1 cellular context compared by ENCODE assay signal in genomic region chr6:89941031-89941775, GRCh38.
A peak's percentile ranks its signal among the peaks of the same experiment; 100 is the strongest.
TF ChIP-seq lines count a peak whose summit lies in the region.

No MANE protein-coding gene starts in this region.

TF ChIP-seq in HepG2, 621 proteins besides CTCF, POLR2A, EP300 and RAD21 (continued from another document):
- 0 out of 2 replicates have a peak, but pooled peaks have one; percentile 14 for TF ChIP-seq ARID3A (IDR thresholded peaks at IDR 0.05; ENCODE audit: low read depth, low read length)
- no peak for TF ChIP-seq SIN3A (IDR thresholded peaks at IDR 0.05; ENCODE audit: borderline replicate concordance, low read depth, low read length)
- TF ChIP-seq TBL1XR1 (IDR thresholded peaks at IDR 0.05; ENCODE audit: borderline replicate concordance, low read length, partially characterized antibody) = no peak
- TF ChIP-seq XRCC5 (optimal IDR thresholded peaks at IDR 0.05; ENCODE audit: low read length) = peak; percentile 30
- TF ChIP-seq FOXA3 (CRISPR knock-in tag; IDR thresholded peaks at IDR 0.05) = peak; percentile 39; the same call in 1 of the 2 replicates
- TF ChIP-seq FOXA1 (IDR thresholded peaks at IDR 0.05) = no peak
- peak; percentile 64 for TF ChIP-seq FOXA1 (CRISPR knock-in tag; IDR thresholded peaks at IDR 0.05)
- peak; percentile 42; the same call in 1 of the 2 replicates for TF ChIP-seq RERE (CRISPR knock-in tag; IDR thresholded peaks at IDR 0.05; ENCODE audit: low read depth)
- TF ChIP-seq, protein P1, sequence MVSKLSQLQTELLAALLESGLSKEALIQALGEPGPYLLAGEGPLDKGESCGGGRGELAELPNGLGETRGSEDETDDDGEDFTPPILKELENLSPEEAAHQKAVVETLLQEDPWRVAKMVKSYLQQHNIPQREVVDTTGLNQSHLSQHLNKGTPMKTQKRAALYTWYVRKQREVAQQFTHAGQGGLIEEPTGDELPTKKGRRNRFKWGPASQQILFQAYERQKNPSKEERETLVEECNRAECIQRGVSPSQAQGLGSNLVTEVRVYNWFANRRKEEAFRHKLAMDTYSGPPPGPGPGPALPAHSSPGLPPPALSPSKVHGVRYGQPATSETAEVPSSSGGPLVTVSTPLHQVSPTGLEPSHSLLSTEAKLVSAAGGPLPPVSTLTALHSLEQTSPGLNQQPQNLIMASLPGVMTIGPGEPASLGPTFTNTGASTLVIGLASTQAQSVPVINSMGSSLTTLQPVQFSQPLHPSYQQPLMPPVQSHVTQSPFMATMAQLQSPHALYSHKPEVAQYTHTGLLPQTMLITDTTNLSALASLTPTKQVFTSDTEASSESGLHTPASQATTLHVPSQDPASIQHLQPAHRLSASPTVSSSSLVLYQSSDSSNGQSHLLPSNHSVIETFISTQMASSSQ (IDR thresholded peaks at IDR 0.05; ENCODE audit: low read depth) = no peak
- TF ChIP-seq, protein P1 (CRISPR knock-in tag; IDR thresholded peaks at IDR 0.05; ENCODE audit: borderline replicate concordance) = peak; percentile 41; the same call in 1 of the 2 replicates
- TF ChIP-seq HHEX (CRISPR knock-in tag; IDR thresholded peaks at IDR 0.05) = 0 out of 2 replicates have a peak, but pooled peaks have one; percentile 74
